ENCODE assay signal across 38 cellular contexts in genomic region chr22:32493551-32493950, GRCh38. TPM values are rescaled to one million over a fixed set of nuclear protein-coding genes. Genes with fewer than 3 reads are reported as not detected.
"Had no signal": no experiment of that assay in that cellular context is flagged by ENCODE, and none has a peak within 500 bp of the region (broad histone marks: within the 10 kb centered on the region; RNA-seq: fewer than 3 reads in every experiment).

No MANE protein-coding gene starts in this region.

- H3K27ac Mint-ChIP-seq: activated naive CD4-positive, alpha-beta T cell treated with anti-CD3 and anti-CD28 coated beads for 36 hours; activated naive CD4-positive, alpha-beta T cell treated with anti-CD3 and anti-CD28 coated beads, Interleukin-2, amount 10 ng/mL, durations not matched to agents 7 days and 5 days; activated naive CD4-positive, alpha-beta T cell treated with anti-CD3 and anti-CD28 coated beads, Interleukin-2, amount 50 U/mL, for 24 hours; activated naive CD4-positive, alpha-beta T cell treated with anti-CD3 and anti-CD28 coated beads, Interleukin-2, amount 50 U/mL, for 72 hours; activated naive CD8-positive, alpha-beta T cell treated with anti-CD3 and anti-CD28 coated beads, Interleukin-2, amount 10 ng/mL, durations not matched to agents 7 days and 5 days; activated T-helper 17 cell treated with anti-CD3 and anti-CD28 coated beads, Interleukin-2, amount 50 U/mL, for 72 hours; activated T-helper 2 cell treated with anti-CD3 and anti-CD28 coated beads, Interferon-gamma antibody, Interleukin-2, Interleukin-4, amounts not matched to agents 10 μg/mL and 5 μg/mL and 100 μg/mL, durations not matched to agents 14 hours and 24 hours and 36 hours; brain had no signal

- H3K4me1 Mint-ChIP-seq: activated naive CD4-positive, alpha-beta T cell treated with anti-CD3 and anti-CD28 coated beads, Interleukin-2, amount 10 ng/mL, durations not matched to agents 7 days and 5 days; activated naive CD4-positive, alpha-beta T cell treated with anti-CD3 and anti-CD28 coated beads, Interleukin-2, amount 50 U/mL, for 24 hours; activated naive CD8-positive, alpha-beta T cell treated with anti-CD3 and anti-CD28 coated beads, Interleukin-2, amount 10 ng/mL, durations not matched to agents 7 days and 5 days; activated T-helper 17 cell treated with anti-CD3 and anti-CD28 coated beads, Interleukin-2, amount 50 U/mL, for 72 hours; brain; central memory CD8-positive, alpha-beta T cell had no signal

- ATAC-seq: activated naive CD4-positive, alpha-beta T cell treated with anti-CD3 and anti-CD28 coated beads, Interleukin-2, amount 50 U/mL, for 72 hours; activated T-helper 17 cell treated with anti-CD3 and anti-CD28 coated beads, Interleukin-2, amount 50 U/mL, for 72 hours; body of pancreas had no signal

- H3K9me3 Mint-ChIP-seq: activated naive CD4-positive, alpha-beta T cell treated with anti-CD3 and anti-CD28 coated beads for 36 hours; activated naive CD4-positive, alpha-beta T cell treated with anti-CD3 and anti-CD28 coated beads, Interleukin-2, amount 10 ng/mL, durations not matched to agents 7 days and 5 days; activated naive CD4-positive, alpha-beta T cell treated with anti-CD3 and anti-CD28 coated beads, Interleukin-2, amount 50 U/mL, for 24 hours; activated naive CD4-positive, alpha-beta T cell treated with anti-CD3 and anti-CD28 coated beads, Interleukin-2, amount 50 U/mL, for 72 hours; activated naive CD8-positive, alpha-beta T cell treated with anti-CD3 and anti-CD28 coated beads, Interleukin-2, amount 10 ng/mL, durations not matched to agents 7 days and 5 days; activated T-helper 1 cell treated with anti-CD3 and anti-CD28 coated beads, Interleukin-12 subunit alpha, Interleukin-12 subunit beta, Interleukin-2, Interleukin-4 antibody, amounts not matched to agents 30 ng/mL and 10 ng/mL and 1 ng/mL, durations not matched to agents 14 hours and 24 hours and 36 hours; activated T-helper 17 cell treated with anti-CD3 and anti-CD28 coated beads, Interleukin-2, amount 50 U/mL, for 72 hours; activated T-helper 2 cell treated with anti-CD3 and anti-CD28 coated beads, Interferon-gamma antibody, Interleukin-2, Interleukin-4, amounts not matched to agents 10 μg/mL and 5 μg/mL and 100 μg/mL, durations not matched to agents 14 hours and 24 hours and 36 hours; central memory CD8-positive, alpha-beta T cell had no signal

- H3K4me3 Mint-ChIP-seq: activated naive CD4-positive, alpha-beta T cell treated with anti-CD3 and anti-CD28 coated beads for 36 hours; activated naive CD4-positive, alpha-beta T cell treated with anti-CD3 and anti-CD28 coated beads, Interleukin-2, amount 10 ng/mL, durations not matched to agents 7 days and 5 days; activated naive CD4-positive, alpha-beta T cell treated with anti-CD3 and anti-CD28 coated beads, Interleukin-2, amount 50 U/mL, for 24 hours; activated naive CD8-positive, alpha-beta T cell; activated naive CD8-positive, alpha-beta T cell treated with anti-CD3 and anti-CD28 coated beads, Interleukin-2, amount 10 ng/mL, durations not matched to agents 7 days and 5 days; activated T-helper 1 cell treated with anti-CD3 and anti-CD28 coated beads, Interleukin-12 subunit alpha, Interleukin-12 subunit beta, Interleukin-2, Interleukin-4 antibody, amounts not matched to agents 30 ng/mL and 10 ng/mL and 1 ng/mL, durations not matched to agents 14 hours and 24 hours and 36 hours; activated T-helper 17 cell treated with anti-CD3 and anti-CD28 coated beads, Interleukin-2, amount 50 U/mL, for 72 hours; brain; central memory CD8-positive, alpha-beta T cell had no signal

- H3K27me3 Mint-ChIP-seq: activated naive CD4-positive, alpha-beta T cell treated with anti-CD3 and anti-CD28 coated beads, Interleukin-2, amount 10 ng/mL, durations not matched to agents 7 days and 5 days; activated naive CD4-positive, alpha-beta T cell treated with anti-CD3 and anti-CD28 coated beads, Interleukin-2, amount 50 U/mL, for 24 hours; activated naive CD8-positive, alpha-beta T cell; activated naive CD8-positive, alpha-beta T cell treated with anti-CD3 and anti-CD28 coated beads, Interleukin-2, amount 10 ng/mL, durations not matched to agents 7 days and 5 days; activated T-helper 17 cell treated with anti-CD3 and anti-CD28 coated beads, Interleukin-2, amount 50 U/mL, for 72 hours; brain; central memory CD8-positive, alpha-beta T cell had no signal

- DNase-seq: activated effector memory CD4-positive, alpha-beta T cell treated with anti-CD3 and anti-CD28 coated beads, Interleukin-2, amount 50 U/mL, for 16 hours; activated effector memory CD4-positive, alpha-beta T cell treated with Interleukin-2 at 50 U/mL for 16 hours; activated gamma-delta T cell; activated gamma-delta T cell treated with Interleukin-2 at 50 U/mL for 16 hours; activated naive CD4-positive, alpha-beta T cell; activated naive CD4-positive, alpha-beta T cell treated with anti-CD3 and anti-CD28 coated beads for 36 hours; activated naive CD4-positive, alpha-beta T cell treated with anti-CD3 and anti-CD28 coated beads, Interleukin-2, amount 10 ng/mL, durations not matched to agents 7 days and 5 days; activated naive CD4-positive, alpha-beta T cell treated with anti-CD3 and anti-CD28 coated beads, Interleukin-2, amount 50 U/mL, for 16 hours; activated naive CD4-positive, alpha-beta T cell treated with Interleukin-2 at 50 U/mL for 16 hours; activated naive CD8-positive, alpha-beta T cell treated with anti-CD3 and anti-CD28 coated beads, Interleukin-2, amount 10 ng/mL, durations not matched to agents 7 days and 5 days; activated T-cell treated with anti-CD3 and anti-CD28 coated beads, Interleukin-2, amount 50 U/mL, for 1 hour; activated T-cell treated with anti-CD3 and anti-CD28 coated beads, Interleukin-2, amount 50 U/mL, for 48 hours; adrenal gland; amniotic stem cell; amygdala; anterior cingulate cortex; aorta; body of pancreas; brain microvascular endothelial cell; caudate nucleus; central memory CD4-positive, alpha-beta T cell; cerebellar nuclear complex had no signal

RNA-seq across cellular contexts. Expression of gene BPIFC, which starts 29.3 kb away (rescaled TPM):
- total RNA-seq: activated naive CD4-positive, alpha-beta T cell treated with anti-CD3 and anti-CD28 coated beads for 36 hours; activated naive CD4-positive, alpha-beta T cell treated with anti-CD3 and anti-CD28 coated beads, Interleukin-2, amount 50 U/mL, for 72 hours; activated naive CD8-positive, alpha-beta T cell treated with anti-CD3 and anti-CD28 coated beads, Interleukin-2, amount 10 ng/mL, durations not matched to agents 7 days and 5 days; activated T-helper 1 cell treated with anti-CD3 and anti-CD28 coated beads, Interleukin-12 subunit alpha, Interleukin-12 subunit beta, Interleukin-2, Interleukin-4 antibody, amounts not matched to agents 30 ng/mL and 10 ng/mL and 1 ng/mL, durations not matched to agents 14 hours and 24 hours and 36 hours; activated T-helper 17 cell treated with anti-CD3 and anti-CD28 coated beads, Interleukin-2, amount 50 U/mL, for 72 hours; activated T-helper 2 cell treated with anti-CD3 and anti-CD28 coated beads, Interferon-gamma antibody, Interleukin-2, Interleukin-4, amounts not matched to agents 10 μg/mL and 5 μg/mL and 100 μg/mL, durations not matched to agents 14 hours and 24 hours and 36 hours; adrenal gland; aorta; ascending aorta; astrocyte; body of pancreas; breast epithelium; bronchial epithelial cell; cardiac muscle cell; cardiac septum; cerebellum; chondrocyte had no signal
